ENCODE assay signal across 17 cellular contexts in genomic region chr2:67436221-67436620, GRCh38. TPM values are rescaled to one million over a fixed set of nuclear protein-coding genes. Genes with fewer than 3 reads are reported as not detected.
DNase-seq lines count a peak whose midpoint lies in the region; TF ChIP-seq lines count a peak whose summit lies in the region.
"Had no signal": no experiment of that assay in that cellular context is flagged by ENCODE, and none has a peak within 500 bp of the region (broad histone marks: within the 10 kb centered on the region; RNA-seq: fewer than 3 reads in every experiment).

No MANE protein-coding gene starts in this region.

- POLR2A ChIA-PET in HEK293T (lab: Yijun Ruan, JAX) (no interaction called here), RWPE1 (lab: Yijun Ruan, JAX; ENCODE audit: low non-redundant PET) (no interaction called here)

- DNase-seq in HEK293T (ENCODE audit: extremely low spot score) (peak; percentile 25), RPMI7951 (ENCODE audit: low read depth) (peak; percentile 67), islet precursor cell (peak; percentile 78), thyroid gland (peak; percentile 92 to 94), substantia nigra (lab: John Stamatoyannopoulos, UW) (no peak), RWPE1 (ENCODE audit: low spot score) (no peak)
- no peak for DNase-seq in activated CD4-positive, alpha-beta T cell treated with anti-CD3 and anti-CD28 coated beads, Interleukin-2, amount 50 U/mL, for 1 hour
- DNase-seq: activated CD4-positive, alpha-beta T cell treated with anti-CD3 and anti-CD28 coated beads, Interleukin-2, amount 50 U/mL, for 4 hours; activated CD8-positive, alpha-beta memory T cell treated with anti-CD3 and anti-CD28 coated beads, Interleukin-2, amount 50 U/mL, for 48 hours; activated effector memory CD4-positive, alpha-beta T cell treated with Interleukin-2 at 50 U/mL for 16 hours; AML-193; effector memory CD8-positive, alpha-beta T cell; left colon; NCI-H526; RPMI8226; SK-N-SH had no signal

- no peak overlapping the region for H3K4me3 ChIP-seq in thyroid gland (replicated peaks in 1 of 3)
- H3K4me3 ChIP-seq: thoracic aorta had no signal

- no peak for TF ChIP-seq POLR2A in thyroid gland (IDR thresholded peaks at IDR 0.05)

- no peaks in the 10 kb centered on the region for H3K36me3 ChIP-seq in thyroid gland
- H3K36me3 ChIP-seq: thoracic aorta had no signal

- intact Hi-C loops in thyroid gland (cut with DNase I): no loop called here

- CTCF ChIA-PET in HEK293T (lab: Yijun Ruan, JAX) (no interaction called here), RWPE1 (lab: Yijun Ruan, JAX) (no interaction called here)

- H3K27ac ChIP-seq in thyroid gland (peak overlapping the region; percentile 58 to 75 (median 68)), substantia nigra (ENCODE audit: low read depth, low read length, poor library complexity, severe bottlenecking) (no peak overlapping the region), RWPE1 (no peak overlapping the region)
- H3K27ac ChIP-seq: thoracic aorta had no signal

- no peaks in the 10 kb centered on the region for H3K27me3 ChIP-seq in thyroid gland

- 32 to 38% methylated on average over 4 of the region's 4 CpGs for WGBS in thyroid gland, 2 donors

- TF ChIP-seq CTCF in thyroid gland (IDR thresholded peaks at IDR 0.05) (no peak), RWPE1 (conservative IDR thresholded peaks at IDR 0.05; ENCODE audit: low read depth) (no peak)

- no peaks in the 10 kb centered on the region for H3K9me3 ChIP-seq in thyroid gland
- H3K9me3 ChIP-seq: SK-N-SH had no signal

- H3K4me1 ChIP-seq in thyroid gland: peaks cover 25 to 31% of the 10 kb centered on the region in 2 donors

TF ChIP-seq in HEK293T, 16 proteins besides CTCF, POLR2A, EP300 and RAD21:
- TF ChIP-seq FOXA1 (IDR thresholded peaks at IDR 0.05) (no peak), CTBP1 (IDR thresholded peaks at IDR 0.05; ENCODE audit: borderline replicate concordance) (no peak), ZNF384 (IDR thresholded peaks at IDR 0.05) (no peak), PKNOX1 (IDR thresholded peaks at IDR 0.05) (peak; percentile 69), L3MBTL2 (conservative IDR thresholded peaks at IDR 0.05) (peak; percentile 84), ARNT (IDR thresholded peaks at IDR 0.05) (no peak), FOXM1 (IDR thresholded peaks at IDR 0.05; ENCODE audit: borderline replicate concordance) (no peak)

RNA-seq across cellular contexts. Expression of gene ETAA1, which starts 39.1 kb away (rescaled TPM):
- 20.7 and 26.3 TPM in 2 replicates for total RNA-seq in RPMI7951 (2014; rRNA removed; shearing (Covaris generic))
- total RNA-seq in thyroid gland: 10 to 100 TPM; 23.4 to 34.4 (median 25.9) TPM

Comparison
In these comparisons a context has a peak if more than half of its experiments do, and no peak if none do; other contexts are left out.
1. DNase-seq: peak in HEK293T (single experiment), RPMI7951 (single experiment), islet precursor cell (single experiment) and thyroid gland (2 of 2); none in substantia nigra (0 of 49), activated CD4-positive, alpha-beta T cell treated with anti-CD3 and anti-CD28 coated beads, Interleukin-2, amount 50 U/mL, for 1 hour (single experiment) and RWPE1 (single experiment).
2. H3K27ac ChIP-seq: peak in thyroid gland (3 of 3); none in substantia nigra (single experiment) and RWPE1 (single experiment).